ENCODE assay signal across 1 cellular context in genomic region chr17:7627250-7628121, GRCh38.
TF ChIP-seq lines count a peak whose summit lies in the region.

SAT2 (minus strand) TSS chr17:7627821; CDS start chr17:7627635, 186 bp downstream.

TF ChIP-seq in HEK293, 187 proteins besides CTCF, POLR2A, EP300 and RAD21 (continued from another document and continues in another):
- TF ChIP-seq ZBTB49 (tag by site-specific recombination; IDR thresholded peaks at IDR 0.05; ENCODE audit: low read depth) (no peak), HIC1 (tag by site-specific recombination; IDR thresholded peaks at IDR 0.05) (no peak), ZIC2 (tag by site-specific recombination; IDR thresholded peaks at IDR 0.05) (peak; percentile 85), GFI1B (tag by site-specific recombination; IDR thresholded peaks at IDR 0.05) (0 out of 2 replicates have a peak, but pooled peaks have one; percentile 21), ZNF146 (tag by site-specific recombination; IDR thresholded peaks at IDR 0.05) (no peak), ZNF639 (tag by site-specific recombination; IDR thresholded peaks at IDR 0.05) (no peak), ZNF621 (tag by site-specific recombination; IDR thresholded peaks at IDR 0.05) (no peak), ZBTB17 (tag by site-specific recombination; IDR thresholded peaks at IDR 0.05) (peak; percentile 65), ZNF555 (tag by site-specific recombination; conservative IDR thresholded peaks at IDR 0.05) (no peak), ZNF692 (tag by site-specific recombination; IDR thresholded peaks at IDR 0.05) (no peak), ZNF580 (tag by site-specific recombination; IDR thresholded peaks at IDR 0.05) (peak; percentile 16; the same call in 1 of the 2 replicates), ZBTB6 (tag by site-specific recombination; IDR thresholded peaks at IDR 0.05) (peak; percentile 20; the same call in 1 of the 2 replicates), ZNF2 (tag by site-specific recombination; IDR thresholded peaks at IDR 0.05) (no peak), ZSCAN18 (tag by site-specific recombination; IDR thresholded peaks at IDR 0.05) (no peak), SETDB1 (IDR thresholded peaks at IDR 0.05; ENCODE audit: insufficient read length, low read length) (no peak), MZF1 (tag by site-specific recombination; IDR thresholded peaks at IDR 0.05; ENCODE audit: borderline replicate concordance) (no peak), ZNF221 (tag by site-specific recombination; IDR thresholded peaks at IDR 0.05; ENCODE audit: borderline replicate concordance) (no peak), ZFHX2 (tag by site-specific recombination; conservative IDR thresholded peaks at IDR 0.05) (peak; percentile 59), ZSCAN16 (tag by site-specific recombination; IDR thresholded peaks at IDR 0.05) (no peak), ZNF664 (tag by site-specific recombination; IDR thresholded peaks at IDR 0.05) (no peak), INSM2 (tag by site-specific recombination; IDR thresholded peaks at IDR 0.05) (0 out of 2 replicates have a peak, but pooled peaks have one; percentile 44), PRDM10 (tag by site-specific recombination; IDR thresholded peaks at IDR 0.05) (0 out of 2 replicates have a peak, but pooled peaks have one; percentile 34), BCL11A (tag by site-specific recombination; IDR thresholded peaks at IDR 0.05; ENCODE audit: low read depth) (peak; percentile 19; the same call in 1 of the 2 replicates), ZNF239 (tag by site-specific recombination; IDR thresholded peaks at IDR 0.05) (no peak), PRDM4 (tag by site-specific recombination; IDR thresholded peaks at IDR 0.05) (no peak), ZNF18 (tag by site-specific recombination; IDR thresholded peaks at IDR 0.05) (no peak), KLF17 (tag by site-specific recombination; IDR thresholded peaks at IDR 0.05) (no peak; the same call in none of the 2 replicates)
